Comparison of ENCODE assay signal across 1 cellular context in the genomic region with DNA sequence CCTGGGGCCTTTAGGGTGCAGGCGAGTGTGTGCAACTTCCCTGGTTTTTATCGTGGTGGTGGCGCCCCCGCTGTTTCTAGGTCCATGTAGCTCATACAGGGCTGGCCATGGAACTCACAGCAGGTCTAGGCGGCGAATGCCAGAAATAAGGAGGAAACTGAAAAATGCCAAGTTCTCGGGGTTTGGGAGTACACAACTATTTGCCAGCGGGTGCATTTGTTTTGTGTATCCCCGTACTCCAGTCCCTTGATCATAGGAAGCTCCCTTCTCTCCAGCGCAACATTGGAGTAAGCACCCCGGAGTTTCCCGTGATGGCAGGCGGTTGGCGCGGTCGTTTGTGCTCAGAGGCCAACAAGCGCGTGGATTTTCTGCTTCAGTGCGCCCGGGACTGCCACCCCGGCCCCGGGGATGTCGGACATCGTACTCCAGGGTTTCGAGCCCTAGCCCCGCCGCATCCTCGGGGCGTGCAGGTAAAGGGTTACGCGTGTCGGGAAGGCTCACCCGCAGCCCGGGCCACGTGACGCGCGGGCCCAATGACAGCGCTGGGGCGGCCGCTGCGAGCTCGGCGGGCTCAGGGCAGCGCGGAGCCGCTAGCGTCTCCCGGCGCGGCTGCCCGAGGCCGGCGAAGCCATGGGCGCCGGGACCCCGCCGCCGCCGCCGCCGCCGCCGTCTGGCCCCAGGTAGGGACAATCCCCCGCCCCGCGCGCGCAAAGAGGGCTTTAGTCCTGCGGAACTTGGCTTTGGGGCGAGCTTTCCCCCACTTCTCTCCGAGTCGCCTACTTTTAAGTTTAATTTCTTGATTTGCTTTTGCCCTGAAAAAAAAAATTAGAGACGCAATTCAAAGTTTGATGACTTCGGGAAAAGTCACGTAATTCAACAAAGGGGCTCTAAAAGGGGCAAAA.
A peak's percentile ranks its signal among the peaks of the same experiment; 100 is the strongest.
TF ChIP-seq lines count a peak whose summit lies in the region.

No MANE protein-coding gene starts in this region.

TF ChIP-seq in HepG2, 621 proteins besides CTCF, POLR2A, EP300 and RAD21 (continued from another document and continues in another):
- TF ChIP-seq, protein P1, sequence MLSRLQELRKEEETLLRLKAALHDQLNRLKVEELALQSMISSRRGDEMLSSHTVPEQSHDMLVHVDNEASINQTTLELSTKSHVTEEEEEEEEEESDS (CRISPR knock-in tag; IDR thresholded peaks at IDR 0.05; ENCODE audit: borderline replicate concordance): no peak
- TF ChIP-seq, protein P2, sequence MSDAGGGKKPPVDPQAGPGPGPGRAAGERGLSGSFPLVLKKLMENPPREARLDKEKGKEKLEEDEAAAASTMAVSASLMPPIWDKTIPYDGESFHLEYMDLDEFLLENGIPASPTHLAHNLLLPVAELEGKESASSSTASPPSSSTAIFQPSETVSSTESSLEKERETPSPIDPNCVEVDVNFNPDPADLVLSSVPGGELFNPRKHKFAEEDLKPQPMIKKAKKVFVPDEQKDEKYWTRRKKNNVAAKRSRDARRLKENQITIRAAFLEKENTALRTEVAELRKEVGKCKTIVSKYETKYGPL (CRISPR knock-in tag; IDR thresholded peaks at IDR 0.05): no peak
- TF ChIP-seq ZNF468 (CRISPR knock-in tag; IDR thresholded peaks at IDR 0.05): no peak
- TF ChIP-seq ZNF546 (CRISPR knock-in tag; conservative IDR thresholded peaks at IDR 0.05): peak; percentile 67; the same call in 1 of the 2 replicates
- peak; percentile 57; the same call in 1 of the 2 replicates for TF ChIP-seq ZNF761 (CRISPR knock-in tag; conservative IDR thresholded peaks at IDR 0.05)
- TF ChIP-seq TBP (CRISPR knock-in tag; IDR thresholded peaks at IDR 0.05): no peak
- TF ChIP-seq, protein P3, sequence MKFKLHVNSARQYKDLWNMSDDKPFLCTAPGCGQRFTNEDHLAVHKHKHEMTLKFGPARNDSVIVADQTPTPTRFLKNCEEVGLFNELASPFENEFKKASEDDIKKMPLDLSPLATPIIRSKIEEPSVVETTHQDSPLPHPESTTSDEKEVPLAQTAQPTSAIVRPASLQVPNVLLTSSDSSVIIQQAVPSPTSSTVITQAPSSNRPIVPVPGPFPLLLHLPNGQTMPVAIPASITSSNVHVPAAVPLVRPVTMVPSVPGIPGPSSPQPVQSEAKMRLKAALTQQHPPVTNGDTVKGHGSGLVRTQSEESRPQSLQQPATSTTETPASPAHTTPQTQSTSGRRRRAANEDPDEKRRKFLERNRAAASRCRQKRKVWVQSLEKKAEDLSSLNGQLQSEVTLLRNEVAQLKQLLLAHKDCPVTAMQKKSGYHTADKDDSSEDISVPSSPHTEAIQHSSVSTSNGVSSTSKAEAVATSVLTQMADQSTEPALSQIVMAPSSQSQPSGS (CRISPR knock-in tag; IDR thresholded peaks at IDR 0.05): no peak
- TF ChIP-seq ZNF451 (CRISPR knock-in tag; IDR thresholded peaks at IDR 0.05): peak; percentile 51; the same call in 1 of the 2 replicates
- TF ChIP-seq NFRKB (IDR thresholded peaks at IDR 0.05): no peak
- no peak for TF ChIP-seq ZNF598 (CRISPR knock-in tag; IDR thresholded peaks at IDR 0.05; ENCODE audit: borderline replicate concordance)
- TF ChIP-seq MTA1 (CRISPR knock-in tag; IDR thresholded peaks at IDR 0.05; ENCODE audit: borderline replicate concordance): no peak
- TF ChIP-seq RBAK (CRISPR knock-in tag; IDR thresholded peaks at IDR 0.05): no peak
- TF ChIP-seq, protein P4, sequence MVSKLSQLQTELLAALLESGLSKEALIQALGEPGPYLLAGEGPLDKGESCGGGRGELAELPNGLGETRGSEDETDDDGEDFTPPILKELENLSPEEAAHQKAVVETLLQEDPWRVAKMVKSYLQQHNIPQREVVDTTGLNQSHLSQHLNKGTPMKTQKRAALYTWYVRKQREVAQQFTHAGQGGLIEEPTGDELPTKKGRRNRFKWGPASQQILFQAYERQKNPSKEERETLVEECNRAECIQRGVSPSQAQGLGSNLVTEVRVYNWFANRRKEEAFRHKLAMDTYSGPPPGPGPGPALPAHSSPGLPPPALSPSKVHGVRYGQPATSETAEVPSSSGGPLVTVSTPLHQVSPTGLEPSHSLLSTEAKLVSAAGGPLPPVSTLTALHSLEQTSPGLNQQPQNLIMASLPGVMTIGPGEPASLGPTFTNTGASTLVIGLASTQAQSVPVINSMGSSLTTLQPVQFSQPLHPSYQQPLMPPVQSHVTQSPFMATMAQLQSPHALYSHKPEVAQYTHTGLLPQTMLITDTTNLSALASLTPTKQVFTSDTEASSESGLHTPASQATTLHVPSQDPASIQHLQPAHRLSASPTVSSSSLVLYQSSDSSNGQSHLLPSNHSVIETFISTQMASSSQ (IDR thresholded peaks at IDR 0.05; ENCODE audit: low read depth): no peak
- TF ChIP-seq, protein P4 (CRISPR knock-in tag; IDR thresholded peaks at IDR 0.05; ENCODE audit: borderline replicate concordance): no peak
- no peak for TF ChIP-seq ZNF12 (CRISPR knock-in tag; IDR thresholded peaks at IDR 0.05)
- TF ChIP-seq ZNF234 (CRISPR knock-in tag; conservative IDR thresholded peaks at IDR 0.05): peak; percentile 60; the same call in 1 of the 2 replicates
- no peak for TF ChIP-seq ZNF383 (CRISPR knock-in tag; IDR thresholded peaks at IDR 0.05; ENCODE audit: borderline replicate concordance)
- no peak for TF ChIP-seq SIX4 (CRISPR knock-in tag; IDR thresholded peaks at IDR 0.05)
- TF ChIP-seq, protein P5, sequence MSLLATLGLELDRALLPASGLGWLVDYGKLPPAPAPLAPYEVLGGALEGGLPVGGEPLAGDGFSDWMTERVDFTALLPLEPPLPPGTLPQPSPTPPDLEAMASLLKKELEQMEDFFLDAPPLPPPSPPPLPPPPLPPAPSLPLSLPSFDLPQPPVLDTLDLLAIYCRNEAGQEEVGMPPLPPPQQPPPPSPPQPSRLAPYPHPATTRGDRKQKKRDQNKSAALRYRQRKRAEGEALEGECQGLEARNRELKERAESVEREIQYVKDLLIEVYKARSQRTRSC (CRISPR knock-in tag; IDR thresholded peaks at IDR 0.05; ENCODE audit: low read depth): 0 out of 2 replicates have a peak, but pooled peaks have one; percentile 71
- peak; percentile 91 for TF ChIP-seq ZNF616 (CRISPR knock-in tag; IDR thresholded peaks at IDR 0.05; ENCODE audit: low read depth)
- no peak for TF ChIP-seq HMGA1 (CRISPR knock-in tag; conservative IDR thresholded peaks at IDR 0.05)
- TF ChIP-seq, protein P6, sequence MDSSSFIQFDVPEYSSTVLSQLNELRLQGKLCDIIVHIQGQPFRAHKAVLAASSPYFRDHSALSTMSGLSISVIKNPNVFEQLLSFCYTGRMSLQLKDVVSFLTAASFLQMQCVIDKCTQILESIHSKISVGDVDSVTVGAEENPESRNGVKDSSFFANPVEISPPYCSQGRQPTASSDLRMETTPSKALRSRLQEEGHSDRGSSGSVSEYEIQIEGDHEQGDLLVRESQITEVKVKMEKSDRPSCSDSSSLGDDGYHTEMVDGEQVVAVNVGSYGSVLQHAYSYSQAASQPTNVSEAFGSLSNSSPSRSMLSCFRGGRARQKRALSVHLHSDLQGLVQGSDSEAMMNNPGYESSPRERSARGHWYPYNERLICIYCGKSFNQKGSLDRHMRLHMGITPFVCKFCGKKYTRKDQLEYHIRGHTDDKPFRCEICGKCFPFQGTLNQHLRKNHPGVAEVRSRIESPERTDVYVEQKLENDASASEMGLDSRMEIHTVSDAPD (CRISPR knock-in tag; IDR thresholded peaks at IDR 0.05): no peak
- 0 out of 2 replicates have a peak, but pooled peaks have one; percentile 56 for TF ChIP-seq HOXA9 (CRISPR knock-in tag; IDR thresholded peaks at IDR 0.05; ENCODE audit: borderline replicate concordance)
- TF ChIP-seq, protein P7, sequence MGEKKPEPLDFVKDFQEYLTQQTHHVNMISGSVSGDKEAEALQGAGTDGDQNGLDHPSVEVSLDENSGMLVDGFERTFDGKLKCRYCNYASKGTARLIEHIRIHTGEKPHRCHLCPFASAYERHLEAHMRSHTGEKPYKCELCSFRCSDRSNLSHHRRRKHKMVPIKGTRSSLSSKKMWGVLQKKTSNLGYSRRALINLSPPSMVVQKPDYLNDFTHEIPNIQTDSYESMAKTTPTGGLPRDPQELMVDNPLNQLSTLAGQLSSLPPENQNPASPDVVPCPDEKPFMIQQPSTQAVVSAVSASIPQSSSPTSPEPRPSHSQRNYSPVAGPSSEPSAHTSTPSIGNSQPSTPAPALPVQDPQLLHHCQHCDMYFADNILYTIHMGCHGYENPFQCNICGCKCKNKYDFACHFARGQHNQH (CRISPR knock-in tag; IDR thresholded peaks at IDR 0.05): no peak
- no peak for TF ChIP-seq FOSL2 (CRISPR knock-in tag; IDR thresholded peaks at IDR 0.05)
- no peak for TF ChIP-seq MIER2 (CRISPR knock-in tag; IDR thresholded peaks at IDR 0.05)
- peak; percentile 71; the same call in 1 of the 2 replicates for TF ChIP-seq ARNTL (CRISPR knock-in tag; IDR thresholded peaks at IDR 0.05)
- TF ChIP-seq RXRA (CRISPR knock-in tag; IDR thresholded peaks at IDR 0.05): peak; percentile 26; the same call in 1 of the 2 replicates
- no peak for TF ChIP-seq ZFP36L2 (CRISPR knock-in tag; IDR thresholded peaks at IDR 0.05)
- TF ChIP-seq TRIM24 (CRISPR knock-in tag; IDR thresholded peaks at IDR 0.05): no peak
- no peak for TF ChIP-seq ZNF205 (CRISPR knock-in tag; IDR thresholded peaks at IDR 0.05)
- no peak for TF ChIP-seq BHLHE40 (IDR thresholded peaks at IDR 0.05; ENCODE audit: low read length)
- TF ChIP-seq ZNF562 (CRISPR knock-in tag; IDR thresholded peaks at IDR 0.05; ENCODE audit: borderline replicate concordance): peak; percentile 69; the same call in 1 of the 2 replicates
- no peak for TF ChIP-seq ZNF34 (CRISPR knock-in tag; IDR thresholded peaks at IDR 0.05; ENCODE audit: borderline replicate concordance)
- no peak for TF ChIP-seq ZNF550 (CRISPR knock-in tag; IDR thresholded peaks at IDR 0.05; ENCODE audit: borderline replicate concordance)
- no peak for TF ChIP-seq ZNF781 (CRISPR knock-in tag; IDR thresholded peaks at IDR 0.05; ENCODE audit: borderline replicate concordance, not compliant biosample characterization)
- TF ChIP-seq ZNF839 (CRISPR knock-in tag; IDR thresholded peaks at IDR 0.05; ENCODE audit: borderline replicate concordance): no peak
- no peak for TF ChIP-seq RFX1 (IDR thresholded peaks at IDR 0.05)
- TF ChIP-seq ZNF543 (CRISPR knock-in tag; IDR thresholded peaks at IDR 0.05): no peak
- peak; percentile 91 for TF ChIP-seq ZNF766 (CRISPR knock-in tag; IDR thresholded peaks at IDR 0.05; ENCODE audit: borderline replicate concordance)
- TF ChIP-seq, protein P8, sequence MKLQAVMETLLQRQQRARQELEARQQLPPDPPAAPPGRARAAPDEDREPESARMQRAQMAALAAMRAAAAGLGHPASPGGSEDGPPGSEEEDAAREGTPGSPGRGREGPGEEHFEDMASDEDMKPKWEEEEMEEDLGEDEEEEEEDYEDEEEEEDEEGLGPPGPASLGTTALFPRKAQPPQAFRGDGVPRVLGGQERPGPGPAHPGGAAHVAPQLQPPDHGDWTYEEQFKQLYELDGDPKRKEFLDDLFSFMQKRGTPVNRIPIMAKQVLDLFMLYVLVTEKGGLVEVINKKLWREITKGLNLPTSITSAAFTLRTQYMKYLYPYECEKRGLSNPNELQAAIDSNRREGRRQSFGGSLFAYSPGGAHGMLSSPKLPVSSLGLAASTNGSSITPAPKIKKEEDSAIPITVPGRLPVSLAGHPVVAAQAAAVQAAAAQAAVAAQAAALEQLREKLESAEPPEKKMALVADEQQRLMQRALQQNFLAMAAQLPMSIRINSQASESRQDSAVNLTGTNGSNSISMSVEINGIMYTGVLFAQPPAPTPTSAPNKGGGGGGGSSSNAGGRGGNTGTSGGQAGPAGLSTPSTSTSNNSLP (IDR thresholded peaks at IDR 0.05; ENCODE audit: low read depth, low read length): no peak
- no peak for TF ChIP-seq ZNF567 (CRISPR knock-in tag; IDR thresholded peaks at IDR 0.05; ENCODE audit: borderline replicate concordance)
- no peak for TF ChIP-seq MXD4 (CRISPR knock-in tag; IDR thresholded peaks at IDR 0.05)
- TF ChIP-seq GABPB1 (CRISPR knock-in tag; IDR thresholded peaks at IDR 0.05): peak; percentile 62; the same call in 1 of the 2 replicates
- no peak for TF ChIP-seq ZNF180 (CRISPR knock-in tag; IDR thresholded peaks at IDR 0.05; ENCODE audit: borderline replicate concordance, low read depth)
- TF ChIP-seq, protein P9, sequence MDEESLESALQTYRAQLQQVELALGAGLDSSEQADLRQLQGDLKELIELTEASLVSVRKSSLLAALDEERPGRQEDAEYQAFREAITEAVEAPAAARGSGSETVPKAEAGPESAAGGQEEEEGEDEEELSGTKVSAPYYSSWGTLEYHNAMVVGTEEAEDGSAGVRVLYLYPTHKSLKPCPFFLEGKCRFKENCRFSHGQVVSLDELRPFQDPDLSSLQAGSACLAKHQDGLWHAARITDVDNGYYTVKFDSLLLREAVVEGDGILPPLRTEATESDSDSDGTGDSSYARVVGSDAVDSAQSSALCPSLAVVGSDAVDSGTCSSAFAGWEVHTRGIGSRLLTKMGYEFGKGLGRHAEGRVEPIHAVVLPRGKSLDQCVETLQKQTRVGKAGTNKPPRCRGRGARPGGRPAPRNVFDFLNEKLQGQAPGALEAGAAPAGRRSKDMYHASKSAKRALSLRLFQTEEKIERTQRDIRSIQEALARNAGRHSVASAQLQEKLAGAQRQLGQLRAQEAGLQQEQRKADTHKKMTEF (CRISPR knock-in tag; IDR thresholded peaks at IDR 0.05): no peak; the same call in 1 of the 2 replicates
- TF ChIP-seq, protein P10, sequence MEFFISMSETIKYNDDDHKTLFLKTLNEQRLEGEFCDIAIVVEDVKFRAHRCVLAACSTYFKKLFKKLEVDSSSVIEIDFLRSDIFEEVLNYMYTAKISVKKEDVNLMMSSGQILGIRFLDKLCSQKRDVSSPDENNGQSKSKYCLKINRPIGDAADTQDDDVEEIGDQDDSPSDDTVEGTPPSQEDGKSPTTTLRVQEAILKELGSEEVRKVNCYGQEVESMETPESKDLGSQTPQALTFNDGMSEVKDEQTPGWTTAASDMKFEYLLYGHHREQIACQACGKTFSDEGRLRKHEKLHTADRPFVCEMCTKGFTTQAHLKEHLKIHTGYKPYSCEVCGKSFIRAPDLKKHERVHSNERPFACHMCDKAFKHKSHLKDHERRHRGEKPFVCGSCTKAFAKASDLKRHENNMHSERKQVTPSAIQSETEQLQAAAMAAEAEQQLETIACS (CRISPR knock-in tag; IDR thresholded peaks at IDR 0.05): no peak
- TF ChIP-seq, protein P11, sequence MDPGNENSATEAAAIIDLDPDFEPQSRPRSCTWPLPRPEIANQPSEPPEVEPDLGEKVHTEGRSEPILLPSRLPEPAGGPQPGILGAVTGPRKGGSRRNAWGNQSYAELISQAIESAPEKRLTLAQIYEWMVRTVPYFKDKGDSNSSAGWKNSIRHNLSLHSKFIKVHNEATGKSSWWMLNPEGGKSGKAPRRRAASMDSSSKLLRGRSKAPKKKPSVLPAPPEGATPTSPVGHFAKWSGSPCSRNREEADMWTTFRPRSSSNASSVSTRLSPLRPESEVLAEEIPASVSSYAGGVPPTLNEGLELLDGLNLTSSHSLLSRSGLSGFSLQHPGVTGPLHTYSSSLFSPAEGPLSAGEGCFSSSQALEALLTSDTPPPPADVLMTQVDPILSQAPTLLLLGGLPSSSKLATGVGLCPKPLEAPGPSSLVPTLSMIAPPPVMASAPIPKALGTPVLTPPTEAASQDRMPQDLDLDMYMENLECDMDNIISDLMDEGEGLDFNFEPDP (CRISPR knock-in tag; conservative IDR thresholded peaks at IDR 0.05): no peak
